Comparison of ENCODE assay signal across 25 cellular contexts in the genomic region with DNA sequence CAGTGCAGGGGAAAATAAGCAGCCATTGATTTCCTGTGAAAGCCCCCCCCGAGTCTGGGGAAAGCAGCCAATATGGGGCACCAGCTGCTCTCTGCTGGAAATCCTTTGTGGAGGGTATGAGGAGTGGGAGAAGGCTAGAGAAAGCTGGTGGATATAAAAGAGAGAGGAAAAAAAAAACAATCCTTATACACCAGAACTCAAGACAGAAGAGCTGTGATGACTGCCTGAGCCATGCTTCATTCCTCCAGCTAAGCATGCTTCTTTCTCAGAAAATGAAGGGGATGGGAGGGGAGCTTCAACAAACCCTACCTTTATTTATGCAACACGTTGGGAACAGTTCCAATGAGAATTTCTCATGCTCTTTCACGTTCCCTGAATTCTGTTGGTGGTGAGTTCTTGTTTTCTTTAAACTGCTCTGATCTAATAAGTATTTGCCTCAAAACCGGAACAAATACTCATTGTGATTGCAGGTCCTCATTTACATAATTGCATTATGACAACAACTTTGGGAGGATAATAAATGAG.
A peak's percentile ranks its signal among the peaks of the same experiment; 100 is the strongest.
DNase-seq lines count a peak whose midpoint lies in the region; ATAC-seq and TF ChIP-seq lines count a peak whose summit lies in the region.
"Had no signal": no experiment of that assay in that cellular context is flagged by ENCODE, and none has a peak within 500 bp of the region (broad histone marks: within the 10 kb centered on the region; RNA-seq: fewer than 3 reads in every experiment).

No MANE protein-coding gene starts in this region.

- no peak for ATAC-seq in HG03442 (IDR thresholded peaks at IDR 0.05; ENCODE audit: unreplicated experiment)
- ATAC-seq: activated T-cell treated with anti-CD3 and anti-CD28 coated beads, Interleukin-2, amount 50 U/mL, for 72 hours; psoas muscle; Right ventricle myocardium inferior had no signal

- no peak for TF ChIP-seq CTCF in type B pancreatic cell (conservative IDR thresholded peaks at IDR 0.05)

- no peak overlapping the region for H3K27ac Mint-ChIP-seq in type B pancreatic cell
- H3K27ac Mint-ChIP-seq: activated naive CD4-positive, alpha-beta T cell treated with anti-CD3 and anti-CD28 coated beads, Interleukin-2, amount 10 ng/mL, durations not matched to agents 7 days and 5 days; activated T-cell treated with anti-CD3 and anti-CD28 coated beads, Interleukin-2, amount 50 U/mL, for 72 hours; B cell; HFFc6; memory B cell; naive B cell; stimulated activated naive CD8-positive, alpha-beta T cell treated with anti-CD3 and anti-CD28 coated beads, Interleukin-15, Interleukin-2, amounts not matched to agents 100 ng/mL and 50 ng/mL, for 24 hours had no signal

- peak; percentile 61 for DNase-seq in DMS 273 (lab: John Stamatoyannopoulos, UW; ENCODE audit: unreplicated experiment)
- no peak for DNase-seq in DMS 273 treated with DMSO at 0.1 percent for 48 hours (lab: John Stamatoyannopoulos, UW)
- DNase-seq in cerebellum (ENCODE audit: low spot score), result peak; percentile 2
- peak; percentile 60 for DNase-seq in medulla oblongata (ENCODE audit: extremely low spot score)
- DNase-seq in renal cortical epithelial cell (ENCODE audit: low read depth), result peak; percentile 54
- no peak for DNase-seq in type B pancreatic cell (ENCODE audit: extremely low spot score, unreplicated experiment)
- DNase-seq in NCI-H748 (lab: John Stamatoyannopoulos, UW; ENCODE audit: unreplicated experiment), result no peak
- DNase-seq: activated CD4-positive, alpha-beta T cell treated with anti-CD3 and anti-CD28 coated beads for 1 hour; activated naive CD4-positive, alpha-beta T cell treated with anti-CD3 and anti-CD28 coated beads, Interleukin-2, amount 10 ng/mL, durations not matched to agents 7 days and 5 days; activated T-cell treated with anti-CD3 and anti-CD28 coated beads, Interleukin-2, amount 50 U/mL, for 72 hours; brain microvascular endothelial cell; EL; foreskin melanocyte; HFFc6; naive B cell; NCI-H1092 treated with DMSO at 0.1 percent for 48 hours; NCI-H2081 treated with DMSO at 0.1 percent for 48 hours; NCI-H526; psoas muscle; small intestine had no signal

- H3K36me3 Mint-ChIP-seq in type B pancreatic cell, result no peaks in the 10 kb centered on the region
- H3K36me3 Mint-ChIP-seq: activated naive CD4-positive, alpha-beta T cell treated with anti-CD3 and anti-CD28 coated beads, Interleukin-2, amount 10 ng/mL, durations not matched to agents 7 days and 5 days; memory B cell; naive B cell had no signal

- no peaks in the 10 kb centered on the region for H3K27me3 Mint-ChIP-seq in type B pancreatic cell
- H3K27me3 Mint-ChIP-seq: activated naive CD4-positive, alpha-beta T cell treated with anti-CD3 and anti-CD28 coated beads, Interleukin-2, amount 10 ng/mL, durations not matched to agents 7 days and 5 days; B cell; memory B cell; naive B cell; stimulated activated naive CD8-positive, alpha-beta T cell treated with anti-CD3 and anti-CD28 coated beads, Interleukin-15, Interleukin-2, amounts not matched to agents 100 ng/mL and 50 ng/mL, for 24 hours had no signal

- H3K4me1 Mint-ChIP-seq in type B pancreatic cell (ENCODE audit: unreplicated experiment), result peaks cover 5% of the 10 kb centered on the region
- H3K4me1 Mint-ChIP-seq: activated naive CD4-positive, alpha-beta T cell treated with anti-CD3 and anti-CD28 coated beads, Interleukin-2, amount 10 ng/mL, durations not matched to agents 7 days and 5 days; B cell; memory B cell; naive B cell had no signal

- H3K4me3 Mint-ChIP-seq in type B pancreatic cell, result no peak overlapping the region
- H3K4me3 Mint-ChIP-seq: activated naive CD4-positive, alpha-beta T cell treated with anti-CD3 and anti-CD28 coated beads, Interleukin-2, amount 10 ng/mL, durations not matched to agents 7 days and 5 days; activated T-cell treated with anti-CD3 and anti-CD28 coated beads, Interleukin-2, amount 50 U/mL, for 72 hours; B cell; HFFc6; memory B cell; naive B cell; stimulated activated naive CD8-positive, alpha-beta T cell treated with anti-CD3 and anti-CD28 coated beads, Interleukin-15, Interleukin-2, amounts not matched to agents 100 ng/mL and 50 ng/mL, for 24 hours had no signal

- H3K9me3 Mint-ChIP-seq in type B pancreatic cell, result no peaks in the 10 kb centered on the region

Comparison
In these comparisons a context has a peak if more than half of its experiments do, and no peak if none do; other contexts are left out.
1. DNase-seq: peak in DMS 273 (single experiment), cerebellum (single experiment), medulla oblongata (single experiment) and renal cortical epithelial cell (single experiment); none in DMS 273 treated with DMSO at 0.1 percent for 48 hours (single experiment), type B pancreatic cell (single experiment) and NCI-H748 (single experiment).